In genomic region chr17:74864866-74865395, GRCh38 we compare ENCODE assay signal across 8 cellular contexts. TPM values are rescaled to one million over a fixed set of nuclear protein-coding genes. Genes with fewer than 3 reads are reported as not detected.
DNase-seq lines count a peak whose midpoint lies in the region; ATAC-seq lines count a peak whose summit lies in the region.

No MANE protein-coding gene starts in this region.

- ATAC-seq in left lobe of liver (peak; percentile 80), GM18858 (IDR thresholded peaks at IDR 0.05; ENCODE audit: unreplicated experiment) (no peak)

- DNase-seq in NCI-H510A treated with DMSO at 0.1 percent for 48 hours (lab: John Stamatoyannopoulos, UW) (peak; percentile 51), NCI-H510A (lab: John Stamatoyannopoulos, UW) (no peak), NCI-H1694 (lab: John Stamatoyannopoulos, UW) (peak; percentile 59), cerebellar cortex (ENCODE audit: low spot score) (peak; percentile 90), left lobe of liver (ENCODE audit: low spot score) (peak; percentile 76)
- peak; percentile 75 for DNase-seq in activated CD4-positive, CD25-positive, alpha-beta regulatory T cell treated with anti-CD3 and anti-CD28 coated beads, Interleukin-2, amount 50 U/mL, for 72 hours
- DNase-seq in stimulated activated CD4-positive, alpha-beta T cell treated with anti-CD3 and anti-CD28 coated beads, TNF-alpha, amount 100 ng/mL, for 1 hour (ENCODE audit: low read depth in 3 of 3, low spot score in 1 of 3) = peak; percentile 18 to 68 (median 53)

RNA-seq across cellular contexts. Expression of gene GRIN2C, which starts 5.2 kb away (rescaled TPM):
- total RNA-seq in left lobe of liver = not detected

RNA-seq across cellular contexts. Expression of gene FDXR, which starts 7.9 kb away (rescaled TPM):
- 10.0 TPM for total RNA-seq in left lobe of liver

RNA-seq across cellular contexts. Expression of gene FADS6, which starts 28.5 kb away (rescaled TPM):
- 1.8 TPM for total RNA-seq in left lobe of liver

RNA-seq across cellular contexts. Expression of gene USH1G, which starts 58.1 kb away (rescaled TPM):
- total RNA-seq in left lobe of liver = not detected

RNA-seq across cellular contexts. Expression of gene OTOP2, which starts 59.1 kb away (rescaled TPM):
- total RNA-seq in left lobe of liver = not detected
